ENCODE assay signal across 8 cellular contexts in the genomic region with DNA sequence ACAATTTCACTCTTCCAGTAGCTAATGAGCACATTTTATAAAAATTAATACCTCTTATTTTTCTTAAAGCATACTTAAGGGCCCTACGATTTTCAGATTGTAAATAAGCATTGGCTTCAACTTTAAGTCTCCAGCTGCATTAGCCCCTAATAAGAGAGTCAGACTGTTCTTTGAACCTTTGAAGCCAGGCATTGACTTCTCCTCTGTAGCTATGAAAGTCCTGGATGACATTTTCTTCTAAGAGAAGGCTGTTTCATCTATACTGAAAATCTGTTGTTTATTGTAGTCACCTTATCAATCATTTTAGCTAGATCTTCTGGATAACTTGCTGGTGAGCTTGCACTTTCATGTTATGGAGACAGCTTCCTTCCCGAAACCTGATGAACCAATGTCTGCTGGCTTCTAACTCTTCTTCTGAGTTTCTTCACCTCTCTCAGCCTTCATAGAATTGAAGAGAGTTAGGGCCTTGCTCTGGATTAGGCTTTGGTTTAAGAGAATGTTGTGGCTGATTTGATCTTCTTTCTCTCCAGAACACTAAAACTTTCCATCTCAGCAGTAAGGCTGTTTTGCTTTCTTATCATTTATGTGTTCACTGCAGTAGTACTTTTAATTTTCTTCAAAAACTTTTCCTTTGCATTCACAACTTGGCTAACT.
A peak's percentile ranks its signal among the peaks of the same experiment; 100 is the strongest.
DNase-seq lines count a peak whose midpoint lies in the region; ATAC-seq and TF ChIP-seq lines count a peak whose summit lies in the region.

No MANE protein-coding gene starts in this region.

- peak overlapping the region; percentile 92 for H3K27ac Mint-ChIP-seq in T-helper 1 cell treated with Interleukin-12 subunit alpha and Interleukin-12 subunit beta and Interleukin-4 antibody, amounts not matched to agents 30 μg/mL and 1 μg/mL, for 36 hours
- H3K27ac Mint-ChIP-seq in neural progenitor cell (no peak overlapping the region), endodermal cell (no peak overlapping the region)

- H3K27me3 Mint-ChIP-seq in T-helper 1 cell treated with Interleukin-12 subunit alpha and Interleukin-12 subunit beta and Interleukin-4 antibody, amounts not matched to agents 30 μg/mL and 1 μg/mL, for 36 hours (ENCODE audit: low read depth), result no peaks in the 10 kb centered on the region
- H3K27me3 Mint-ChIP-seq in neural progenitor cell (ENCODE audit: insufficient read depth, low read depth) (no peaks in the 10 kb centered on the region), endodermal cell (ENCODE audit: insufficient read depth) (no peaks in the 10 kb centered on the region)

- H3K27ac ChIP-seq in skin epidermis, result peak overlapping the region in 17 of 21 experiments; percentile 3 to 81 (median 49)
- H3K27ac ChIP-seq in neural progenitor cell, result no peak overlapping the region
- H3K27ac ChIP-seq in heart left ventricle, result peak overlapping the region in 2 of 12 donors; percentile 8 to 53
- H3K27ac ChIP-seq in endodermal cell (ENCODE audit: low read depth, low read length), result no peak overlapping the region

- H3K79me2 ChIP-seq in neural progenitor cell (ENCODE audit: low read depth), result no peaks in the 10 kb centered on the region

- ATAC-seq in GM19328 (IDR thresholded peaks at IDR 0.05; ENCODE audit: unreplicated experiment), result peak; percentile 22
- peak; percentile 29 for ATAC-seq in HG02852 (IDR thresholded peaks at IDR 0.05; ENCODE audit: unreplicated experiment)
- no peak for ATAC-seq in heart left ventricle

- H3F3A ChIP-seq in neural progenitor cell (ENCODE audit: low read depth), result peaks cover 4% of the 10 kb centered on the region

- H3K4me1 ChIP-seq in neural progenitor cell (no peaks in the 10 kb centered on the region), heart left ventricle (peaks cover 0 to 22% (median 0%) of the 10 kb centered on the region in 12 donors), endodermal cell (ENCODE audit: control insufficient read depth, insufficient read depth, low read length) (no peaks in the 10 kb centered on the region)

- H3K9me3 ChIP-seq in neural progenitor cell (ENCODE audit: low read depth) (no peaks in the 10 kb centered on the region), heart left ventricle (no peaks in the 10 kb centered on the region), endodermal cell (ENCODE audit: control insufficient read depth, low read length) (no peaks in the 10 kb centered on the region)

- H3K27me3 ChIP-seq in neural progenitor cell, result no peaks in the 10 kb centered on the region
- H3K27me3 ChIP-seq in heart left ventricle, result no peaks in the 10 kb centered on the region
- no peaks in the 10 kb centered on the region for H3K27me3 ChIP-seq in endodermal cell (ENCODE audit: control insufficient read depth, insufficient read depth, low read length, poor library complexity, severe bottlenecking)

- no peak overlapping the region for H2AFZ ChIP-seq in neural progenitor cell (replicated peaks)

- 96 to 99% (median 96%) methylated on average over 2 of the region's 2 CpGs for WGBS in heart left ventricle, 4 donors
- 87 to 93% methylated on average over 2 of the region's 2 CpGs for WGBS in endodermal cell (ENCODE audit: insufficient coverage in 1 of 2, insufficient read length in 1 of 2), 2 experiments

- no peaks in the 10 kb centered on the region for H3K9me3 Mint-ChIP-seq in T-helper 1 cell treated with Interleukin-12 subunit alpha and Interleukin-12 subunit beta and Interleukin-4 antibody, amounts not matched to agents 30 μg/mL and 1 μg/mL, for 36 hours
- H3K9me3 Mint-ChIP-seq in neural progenitor cell (no peaks in the 10 kb centered on the region), endodermal cell (no peaks in the 10 kb centered on the region)

- peak overlapping the region; percentile 70 for H3K4me3 Mint-ChIP-seq in T-helper 1 cell treated with Interleukin-12 subunit alpha and Interleukin-12 subunit beta and Interleukin-4 antibody, amounts not matched to agents 30 μg/mL and 1 μg/mL, for 36 hours
- H3K4me3 Mint-ChIP-seq in neural progenitor cell (no peak overlapping the region), endodermal cell (no peak overlapping the region)

- H3K4me3 ChIP-seq in skin epidermis, result no peak overlapping the region
- no peak overlapping the region for H3K4me3 ChIP-seq in neural progenitor cell
- no peak overlapping the region for H3K4me3 ChIP-seq in heart left ventricle
- H3K4me3 ChIP-seq in endodermal cell (ENCODE audit: low read length), result no peak overlapping the region

- DNase-seq in neural progenitor cell (ENCODE audit: low spot score), result no peak
- no peak for DNase-seq in posterior vena cava (ENCODE audit: low spot score)
- no peak for DNase-seq in heart left ventricle
- no peak for DNase-seq in endodermal cell

- no peaks in the 10 kb centered on the region for H3K36me3 ChIP-seq in neural progenitor cell
- H3K36me3 ChIP-seq in heart left ventricle, result no peaks in the 10 kb centered on the region
- peaks cover 4% of the 10 kb centered on the region for H3K36me3 ChIP-seq in endodermal cell (ENCODE audit: control insufficient read depth, insufficient read depth, low read length)

- H3K4me2 ChIP-seq in neural progenitor cell, result no peak overlapping the region

- H4K20me1 ChIP-seq in neural progenitor cell (ENCODE audit: low read depth), result no peaks in the 10 kb centered on the region

- no peak for TF ChIP-seq POLR2A in heart left ventricle (IDR thresholded peaks at IDR 0.05)

- H3K4me1 Mint-ChIP-seq in T-helper 1 cell treated with Interleukin-12 subunit alpha and Interleukin-12 subunit beta and Interleukin-4 antibody, amounts not matched to agents 30 μg/mL and 1 μg/mL, for 36 hours (ENCODE audit: low read depth), result peaks cover 58% of the 10 kb centered on the region
- H3K4me1 Mint-ChIP-seq in neural progenitor cell (peaks cover 3% of the 10 kb centered on the region), endodermal cell (peaks cover 13% of the 10 kb centered on the region)

- no peak for TF ChIP-seq CTCF in neural progenitor cell (IDR thresholded peaks at IDR 0.05)
- no peak for TF ChIP-seq CTCF in heart left ventricle (IDR thresholded peaks at IDR 0.05)
- TF ChIP-seq CTCF in endodermal cell (conservative IDR thresholded peaks at IDR 0.05), result no peak

- intact Hi-C loops in posterior vena cava (cut with DNase I) (no loop called here), heart left ventricle (cut with DNase I) (no loop called here)

- peaks cover 2% of the 10 kb centered on the region for H3K36me3 Mint-ChIP-seq in T-helper 1 cell treated with Interleukin-12 subunit alpha and Interleukin-12 subunit beta and Interleukin-4 antibody, amounts not matched to agents 30 μg/mL and 1 μg/mL, for 36 hours (ENCODE audit: low read depth)
- H3K36me3 Mint-ChIP-seq in neural progenitor cell, result no peaks in the 10 kb centered on the region
- H3K36me3 Mint-ChIP-seq in endodermal cell (ENCODE audit: low read depth), result no peaks in the 10 kb centered on the region

- no peak overlapping the region for H3K9ac ChIP-seq in neural progenitor cell
- no peak overlapping the region for H3K9ac ChIP-seq in endodermal cell (ENCODE audit: extremely low read depth, low read length, poor library complexity, severe bottlenecking)

Comparison
In these comparisons a context has a peak if more than half of its experiments do, and no peak if none do; other contexts are left out.
1. ATAC-seq: peak in GM19328 (single experiment) and HG02852 (single experiment); none in heart left ventricle (0 of 4).
2. H3K27ac ChIP-seq: peak in skin epidermis (17 of 21); none in neural progenitor cell (single experiment) and endodermal cell (single experiment).